In the genomic region with DNA sequence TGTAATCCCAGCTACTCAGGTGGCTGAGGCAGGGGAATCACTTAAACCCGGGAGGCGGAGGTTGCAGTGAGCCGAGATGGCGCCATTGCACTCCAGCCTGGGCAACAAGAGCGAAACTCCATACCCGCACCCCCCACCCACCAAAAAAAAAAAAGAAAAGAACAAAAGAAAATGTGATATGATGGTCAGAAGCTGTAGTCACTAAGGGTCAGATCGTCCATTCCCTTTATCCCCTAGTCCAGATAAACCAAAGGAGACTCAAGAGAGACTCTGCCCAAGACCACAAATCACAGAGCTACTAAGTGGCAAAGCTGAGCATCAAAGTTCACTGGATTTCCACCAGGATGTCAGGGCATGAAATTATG, we compare ENCODE assay signal across 13 cellular contexts. TPM values are rescaled to one million over a fixed set of nuclear protein-coding genes. Genes with fewer than 3 reads are reported as not detected.
DNase-seq lines count a peak whose midpoint lies in the region; ATAC-seq and TF ChIP-seq lines count a peak whose summit lies in the region.
"Had no signal": no experiment of that assay in that cellular context is flagged by ENCODE, and none has a peak within 500 bp of the region (broad histone marks: within the 10 kb centered on the region; RNA-seq: fewer than 3 reads in every experiment).

No MANE protein-coding gene starts in this region.

- no peaks in the 10 kb centered on the region for H3K27me3 ChIP-seq in Karpas-422 (ENCODE audit: low read length)
- H3K27me3 ChIP-seq in tibial artery: no peaks in the 10 kb centered on the region

- peaks cover 32% of the 10 kb centered on the region for H3K36me3 Mint-ChIP-seq in activated CD4-positive, alpha-beta T cell treated with anti-CD3 and anti-CD28 coated beads, Interleukin-2, amount 10 ng/mL, durations not matched to agents 7 days and 5 days (ENCODE audit: low read depth)
- H3K36me3 Mint-ChIP-seq in activated naive CD8-positive, alpha-beta T cell treated with anti-CD3 and anti-CD28 coated beads for 36 hours: peaks cover 43% of the 10 kb centered on the region
- peaks cover 5% of the 10 kb centered on the region for H3K36me3 Mint-ChIP-seq in nephron (ENCODE audit: low read depth)

- no peak overlapping the region for H2AFZ ChIP-seq in Karpas-422 (ENCODE audit: low read length)

- H3K36me3 ChIP-seq in Karpas-422 (ENCODE audit: insufficient read depth, low read length) (peaks cover 28% of the 10 kb centered on the region), tibial artery (no peaks in the 10 kb centered on the region)

- H3K27ac Mint-ChIP-seq in activated CD4-positive, alpha-beta T cell treated with anti-CD3 and anti-CD28 coated beads, Interleukin-2, amount 10 ng/mL, durations not matched to agents 7 days and 5 days: peak overlapping the region; percentile 94
- peak overlapping the region; percentile 97 for H3K27ac Mint-ChIP-seq in activated naive CD8-positive, alpha-beta T cell treated with anti-CD3 and anti-CD28 coated beads for 36 hours
- H3K27ac Mint-ChIP-seq in nephron: no peak overlapping the region

- H3K9me2 ChIP-seq in Karpas-422 (replicated peaks; ENCODE audit: insufficient read depth, low read length): no peaks in the 10 kb centered on the region

- no peaks in the 10 kb centered on the region for H3K9me3 Mint-ChIP-seq in activated CD4-positive, alpha-beta T cell treated with anti-CD3 and anti-CD28 coated beads, Interleukin-2, amount 10 ng/mL, durations not matched to agents 7 days and 5 days
- H3K9me3 Mint-ChIP-seq in activated naive CD8-positive, alpha-beta T cell treated with anti-CD3 and anti-CD28 coated beads for 36 hours: no peaks in the 10 kb centered on the region
- no peaks in the 10 kb centered on the region for H3K9me3 Mint-ChIP-seq in nephron

- CTCF ChIA-PET in activated CD4-positive, alpha-beta T cell treated with anti-CD3 and anti-CD28 coated beads, Interleukin-2, amount 10 ng/mL, durations not matched to agents 7 days and 5 days (lab: Charles Lee): interaction anchor here (0.7 to 2.8 kb wide), 8 partner anchors 11 to 130 kb away, joined by 3 to 9 read pairs (median 4); a partner anchor contains a TSS

- TF ChIP-seq CTCF in nephron (IDR thresholded peaks at IDR 0.05; ENCODE audit: unreplicated experiment in 3 of 3) (no peak), tibial artery (IDR thresholded peaks at IDR 0.05) (no peak)

- H3K4me1 Mint-ChIP-seq in activated CD4-positive, alpha-beta T cell treated with anti-CD3 and anti-CD28 coated beads, Interleukin-2, amount 10 ng/mL, durations not matched to agents 7 days and 5 days: peaks cover 82% of the 10 kb centered on the region
- peaks cover 78% of the 10 kb centered on the region for H3K4me1 Mint-ChIP-seq in activated naive CD8-positive, alpha-beta T cell treated with anti-CD3 and anti-CD28 coated beads for 36 hours
- H3K4me1 Mint-ChIP-seq in nephron: peaks cover 48% of the 10 kb centered on the region

- H3K4me2 ChIP-seq in Karpas-422 (ENCODE audit: low read depth, low read length, poor library complexity, severe bottlenecking): peak overlapping the region; percentile 77

- ATAC-seq in HG03378 (IDR thresholded peaks at IDR 0.05; ENCODE audit: unreplicated experiment) (no peak), HG02885 (IDR thresholded peaks at IDR 0.05; ENCODE audit: poor library complexity, unreplicated experiment) (no peak)
- ATAC-seq: left colon had no signal

- H3K27me3 Mint-ChIP-seq in activated CD4-positive, alpha-beta T cell treated with anti-CD3 and anti-CD28 coated beads, Interleukin-2, amount 10 ng/mL, durations not matched to agents 7 days and 5 days: no peaks in the 10 kb centered on the region
- no peaks in the 10 kb centered on the region for H3K27me3 Mint-ChIP-seq in activated naive CD8-positive, alpha-beta T cell treated with anti-CD3 and anti-CD28 coated beads for 36 hours
- no peaks in the 10 kb centered on the region for H3K27me3 Mint-ChIP-seq in nephron (ENCODE audit: low read depth)

- H3K79me2 ChIP-seq in Karpas-422 (ENCODE audit: low read length): peaks cover 84% of the 10 kb centered on the region

- peaks cover 16% of the 10 kb centered on the region for H4K20me1 ChIP-seq in Karpas-422 (ENCODE audit: insufficient read depth, low read depth, low read length)

- H3K9me3 ChIP-seq in Karpas-422 (ENCODE audit: low read length) (no peaks in the 10 kb centered on the region; the same call in 1 of the 2 replicates), tibial artery (no peaks in the 10 kb centered on the region)
- H3K9me3 ChIP-seq: Caco-2 had no signal

- peak overlapping the region; percentile 76; the same call in 1 of the 2 replicates for H3K4me3 ChIP-seq in Karpas-422 (ENCODE audit: low read length)
- H3K4me3 ChIP-seq in tibial artery: no peak overlapping the region

- POLR2A ChIA-PET in activated CD4-positive, alpha-beta T cell treated with anti-CD3 and anti-CD28 coated beads, Interleukin-2, amount 10 ng/mL, durations not matched to agents 7 days and 5 days (lab: Charles Lee): interaction anchor here (0.6 kb wide), 1 partner anchor 130 kb away, joined by 3 read pairs; a partner anchor contains a TSS

- H3K4me1 ChIP-seq in Karpas-422 (ENCODE audit: low read length) (peaks cover 53% of the 10 kb centered on the region), tibial artery (peaks cover 0 to 71% (median 41%) of the 10 kb centered on the region in 4 donors)

- peak overlapping the region; percentile 34 for H3K9ac ChIP-seq in Karpas-422 (ENCODE audit: low read length)

- peak overlapping the region; percentile 32 for H3K27ac ChIP-seq in Karpas-422 (ENCODE audit: low read length)
- no peak overlapping the region for H3K27ac ChIP-seq in tibial artery

- intact Hi-C loops in tibial artery (cut with DNase I; ENCODE audit: low total_unique reads): loop anchor here (5.0 to 10.0 kb wide), 2 partner anchors 38 to 115 kb away; a partner anchor contains a TSS

- H3K4me3 Mint-ChIP-seq in activated CD4-positive, alpha-beta T cell treated with anti-CD3 and anti-CD28 coated beads, Interleukin-2, amount 10 ng/mL, durations not matched to agents 7 days and 5 days: peak overlapping the region; percentile 92
- H3K4me3 Mint-ChIP-seq in activated naive CD8-positive, alpha-beta T cell treated with anti-CD3 and anti-CD28 coated beads for 36 hours: peak overlapping the region; percentile 97
- peak overlapping the region in 2 of 3 experiments; percentile 46 to 60 for H3K4me3 Mint-ChIP-seq in nephron

- no peak for DNase-seq in activated CD4-positive, alpha-beta T cell treated with anti-CD3 and anti-CD28 coated beads, Interleukin-2, amount 10 ng/mL, durations not matched to agents 7 days and 5 days
- no peak for DNase-seq in activated CD4-positive, alpha-beta T cell treated with anti-CD3 and anti-CD28 coated beads for 48 hours
- DNase-seq in Karpas-422 (no peak), tibial artery (no peak)
- no peak for DNase-seq in activated naive CD8-positive, alpha-beta T cell treated with anti-CD3 and anti-CD28 coated beads for 36 hours
- DNase-seq: Caco-2; left colon; NCI-H2081; RPMI8226; stimulated activated CD4-positive, alpha-beta T cell treated with anti-CD3 and anti-CD28 coated beads, Interleukin-2, amount 100 ng/mL, for 48 hours had no signal

RNA-seq across cellular contexts. Expression of a gene that starts 3.2 kb away (rescaled TPM):
- total RNA-seq in activated CD4-positive, alpha-beta T cell treated with anti-CD3 and anti-CD28 coated beads, Interleukin-2, amount 10 ng/mL, durations not matched to agents 7 days and 5 days: 10 to 100 TPM; 25.7 to 29.2 TPM
- 16.1 and 27.4 TPM in 2 replicates for total RNA-seq in Karpas-422 (2014; rRNA removed; shearing (Covaris generic); ENCODE audit: low replicate concordance)
- 10 to 100 TPM; 46.2 to 48.3 TPM for total RNA-seq in activated naive CD8-positive, alpha-beta T cell treated with anti-CD3 and anti-CD28 coated beads for 36 hours

RNA-seq across cellular contexts. Expression of a gene that starts 34.1 kb away (rescaled TPM):
- total RNA-seq in activated CD4-positive, alpha-beta T cell treated with anti-CD3 and anti-CD28 coated beads, Interleukin-2, amount 10 ng/mL, durations not matched to agents 7 days and 5 days: 1 to 10 TPM; 4.3 to 5.2 TPM
- 31.0 and 31.3 TPM in 2 replicates for total RNA-seq in Karpas-422 (2014; rRNA removed; shearing (Covaris generic); ENCODE audit: low replicate concordance)
- 10 to 100 TPM; 11.0 to 13.6 TPM for total RNA-seq in activated naive CD8-positive, alpha-beta T cell treated with anti-CD3 and anti-CD28 coated beads for 36 hours

Comparison
In these comparisons a context has a peak if more than half of its experiments do, and no peak if none do; other contexts are left out.
1. H3K27ac Mint-ChIP-seq: peak in activated CD4-positive, alpha-beta T cell treated with anti-CD3 and anti-CD28 coated beads, Interleukin-2, amount 10 ng/mL, durations not matched to agents 7 days and 5 days (single experiment) and activated naive CD8-positive, alpha-beta T cell treated with anti-CD3 and anti-CD28 coated beads for 36 hours (single experiment); none in nephron (0 of 3).
2. Peak in every context shown above with its lines, with median percentiles within 50 percentile points of each other: H3K4me3 Mint-ChIP-seq.